ENCODE assay signal across 8 cellular contexts in genomic region chr12:26884765-26885576, GRCh38. TPM values are rescaled to one million over a fixed set of nuclear protein-coding genes. Genes with fewer than 3 reads are reported as not detected.
DNase-seq lines count a peak whose midpoint lies in the region; ATAC-seq and TF ChIP-seq lines count a peak whose summit lies in the region.

No MANE protein-coding gene starts in this region.

- H3K36me3 ChIP-seq in DND-41 (ENCODE audit: insufficient read depth, low read length) (no peaks in the 10 kb centered on the region), MM.1S (replicated peaks; ENCODE audit: insufficient read depth, low read length) (no peaks in the 10 kb centered on the region)

- peak; percentile 92 for ATAC-seq in DND-41 (ENCODE audit: insufficient read depth, low read depth)

- H3K9me2 ChIP-seq in MM.1S (replicated peaks; ENCODE audit: insufficient read depth, low read length) = no peaks in the 10 kb centered on the region

- H3K79me2 ChIP-seq in DND-41 (ENCODE audit: insufficient read depth, low read length) (no peaks in the 10 kb centered on the region), MM.1S (ENCODE audit: low read length) (no peaks in the 10 kb centered on the region)

- no peaks in the 10 kb centered on the region for H3K27me3 ChIP-seq in DND-41 (ENCODE audit: insufficient read depth, low read length, poor library complexity)
- H3K27me3 ChIP-seq in MM.1S (replicated peaks; ENCODE audit: insufficient read depth, low read length) = no peaks in the 10 kb centered on the region

- H3K4me3 ChIP-seq in DND-41 (ENCODE audit: low read depth in 1 of 2, low read length in 2 of 2) (peak overlapping the region in 1 of 2 experiments; percentile 49; a peak in 2 of 4 replicates), MM.1S (ENCODE audit: low read length) (peak overlapping the region; percentile 46; the same call in 1 of the 2 replicates), fibroblast of villous mesenchyme (ENCODE audit: low read depth, low read length) (no peak overlapping the region)

- no peaks in the 10 kb centered on the region for H4K20me1 ChIP-seq in DND-41 (ENCODE audit: insufficient read depth, low read length)
- no peaks in the 10 kb centered on the region for H4K20me1 ChIP-seq in MM.1S (ENCODE audit: insufficient read depth, low read length)

- H3K4me1 ChIP-seq in DND-41 (ENCODE audit: insufficient read depth, low read length) = peaks cover 11% of the 10 kb centered on the region
- peaks cover 3% of the 10 kb centered on the region; the same call in 1 of the 2 replicates for H3K4me1 ChIP-seq in MM.1S (ENCODE audit: low read length)

- peak; percentile 97 for TF ChIP-seq CTCF in DND-41 (IDR thresholded peaks at IDR 0.05; ENCODE audit: borderline replicate concordance, extremely low read depth, low read length, poor library complexity, severe bottlenecking)
- TF ChIP-seq CTCF in MM.1S (IDR thresholded peaks at IDR 0.05; ENCODE audit: low read length) = peak; percentile 97
- TF ChIP-seq CTCF in fibroblast of villous mesenchyme (IDR thresholded peaks at IDR 0.05; ENCODE audit: insufficient read depth, low read depth, low read length) = peak; percentile 94

- no peaks in the 10 kb centered on the region for H3K9me3 ChIP-seq in DND-41 (ENCODE audit: insufficient read depth, low read length, severe bottlenecking)
- no peaks in the 10 kb centered on the region for H3K9me3 ChIP-seq in MM.1S (replicated peaks; ENCODE audit: insufficient read depth, low read length)

- DNase-seq in DND-41 (peak; percentile 89), H4 (ENCODE audit: low spot score) (peak; percentile 64), MM.1S (peak; percentile 90), SHP77 treated with DMSO at 0.1 percent for 48 hours (lab: John Stamatoyannopoulos, UW) (peak; percentile 88), fibroblast of villous mesenchyme (ENCODE audit: low read depth) (peak; percentile 82), occipital lobe (lab: John Stamatoyannopoulos, UW) (peak; percentile 81), substantia nigra (lab: John Stamatoyannopoulos, UW) (peak in 48 of 49 donors; percentile 5 to 86 (median 64))
- DNase-seq in activated T-helper 9 cell treated with anti-CD3 and anti-CD28 coated beads, Interleukin-2, amount 50 U/mL, for 16 hours (ENCODE audit: low read depth) = peak; percentile 66

- H3K9ac ChIP-seq in DND-41 (ENCODE audit: low read depth, low read length) (peak overlapping the region; percentile 39), MM.1S (ENCODE audit: low read length) (peak overlapping the region; percentile 28; the same call in 1 of the 2 replicates)

- H2AFZ ChIP-seq in DND-41 (ENCODE audit: low read depth, low read length) (peak overlapping the region; percentile 69), MM.1S (ENCODE audit: low read length) (peak overlapping the region; percentile 90)

- H3K27ac ChIP-seq in DND-41 (ENCODE audit: low read length) = peak overlapping the region; percentile 72
- no peak overlapping the region for H3K27ac ChIP-seq in MM.1S (ENCODE audit: low read length)
- no peak overlapping the region for H3K27ac ChIP-seq in substantia nigra (ENCODE audit: low read depth, low read length, poor library complexity, severe bottlenecking)

- H3F3A ChIP-seq in MM.1S (ENCODE audit: insufficient read depth, low read length) = peaks cover 3% of the 10 kb centered on the region; the same call in 1 of the 2 replicates

- peak overlapping the region; percentile 65 for H3K4me2 ChIP-seq in DND-41 (ENCODE audit: insufficient read depth, low read length)
- H3K4me2 ChIP-seq in MM.1S (ENCODE audit: low read depth, low read length) = peak overlapping the region; percentile 89

RNA-seq across cellular contexts. Expression of gene ITPR2, which starts 52.0 kb away (rescaled TPM):
- total RNA-seq in H4 (2014; rRNA removed; shearing (Covaris generic)) = 6.0 and 9.3 TPM in 2 replicates
- total RNA-seq in fibroblast of villous mesenchyme (56.0 and 77.7 TPM in 2 replicates), occipital lobe (31.0 TPM)

RNA-seq across cellular contexts. Expression of gene INTS13, which starts 52.8 kb away (rescaled TPM):
- total RNA-seq in H4 (2014; rRNA removed; shearing (Covaris generic)) = 39.7 and 44.9 TPM in 2 replicates
- total RNA-seq in fibroblast of villous mesenchyme (30.6 and 50.5 TPM in 2 replicates), occipital lobe (29.0 TPM)

RNA-seq across cellular contexts. Expression of gene FGFR1OP2, which starts 53.3 kb away (rescaled TPM):
- 23.4 and 31.3 TPM in 2 replicates for total RNA-seq in H4 (2014; rRNA removed; shearing (Covaris generic))
- total RNA-seq in fibroblast of villous mesenchyme (44.0 and 48.6 TPM in 2 replicates), occipital lobe (52.4 TPM)
